ENCODE assay signal across 1 cellular context in the genomic region with DNA sequence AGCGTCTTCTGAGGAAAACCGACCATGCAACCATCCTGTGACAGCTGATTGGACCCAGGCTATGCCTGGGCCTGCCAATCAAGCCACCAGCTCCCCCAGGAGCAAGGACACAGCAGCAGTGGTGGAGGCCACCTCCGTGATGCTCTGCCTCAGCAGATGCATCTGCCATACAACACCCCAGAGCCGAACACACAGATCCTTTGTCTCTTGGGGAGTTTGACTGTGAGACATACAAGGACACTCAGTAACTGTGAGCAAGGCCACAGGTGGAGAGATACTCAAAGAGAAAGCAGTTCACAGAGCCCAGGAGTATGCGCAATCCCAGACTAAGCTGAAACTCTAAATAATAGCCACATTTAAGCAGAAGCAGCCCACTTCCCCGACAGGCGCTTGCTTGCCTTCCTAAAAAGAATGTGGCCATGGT.
TF ChIP-seq lines count a peak whose summit lies in the region.

No MANE protein-coding gene starts in this region.

TF ChIP-seq in HepG2, 621 proteins besides CTCF, POLR2A, EP300 and RAD21 (continued from another document and continues in another):
- TF ChIP-seq GABPA (IDR thresholded peaks at IDR 0.05; ENCODE audit: low read depth, low read length) = no peak
- TF ChIP-seq GABPA (CRISPR knock-in tag; IDR thresholded peaks at IDR 0.05; ENCODE audit: low read depth) = no peak
- no peak for TF ChIP-seq BCL6 (CRISPR knock-in tag; IDR thresholded peaks at IDR 0.05)
- TF ChIP-seq, protein P1, sequence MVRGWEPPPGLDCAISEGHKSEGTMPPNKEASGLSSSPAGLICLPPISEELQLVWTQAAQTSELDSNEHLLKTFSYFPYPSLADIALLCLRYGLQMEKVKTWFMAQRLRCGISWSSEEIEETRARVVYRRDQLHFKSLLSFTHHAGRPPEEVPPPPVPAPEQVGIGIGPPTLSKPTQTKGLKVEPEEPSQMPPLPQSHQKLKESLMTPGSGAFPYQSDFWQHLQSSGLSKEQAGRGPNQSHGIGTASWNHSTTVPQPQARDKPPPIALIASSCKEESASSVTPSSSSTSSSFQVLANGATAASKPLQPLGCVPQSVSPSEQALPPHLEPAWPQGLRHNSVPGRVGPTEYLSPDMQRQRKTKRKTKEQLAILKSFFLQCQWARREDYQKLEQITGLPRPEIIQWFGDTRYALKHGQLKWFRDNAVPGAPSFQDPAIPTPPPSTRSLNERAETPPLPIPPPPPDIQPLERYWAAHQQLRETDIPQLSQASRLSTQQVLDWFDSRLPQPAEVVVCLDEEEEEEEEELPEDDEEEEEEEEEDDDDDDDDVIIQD (CRISPR knock-in tag; IDR thresholded peaks at IDR 0.05; ENCODE audit: low read depth) = no peak
- no peak for TF ChIP-seq CBX1 (IDR thresholded peaks at IDR 0.05; ENCODE audit: low read depth)
- no peak for TF ChIP-seq ZBTB20 (CRISPR knock-in tag; IDR thresholded peaks at IDR 0.05; ENCODE audit: borderline replicate concordance, low read depth)
- no peak for TF ChIP-seq KDM2A (CRISPR knock-in tag; IDR thresholded peaks at IDR 0.05; ENCODE audit: borderline replicate concordance, low read depth)
- TF ChIP-seq, protein P2, sequence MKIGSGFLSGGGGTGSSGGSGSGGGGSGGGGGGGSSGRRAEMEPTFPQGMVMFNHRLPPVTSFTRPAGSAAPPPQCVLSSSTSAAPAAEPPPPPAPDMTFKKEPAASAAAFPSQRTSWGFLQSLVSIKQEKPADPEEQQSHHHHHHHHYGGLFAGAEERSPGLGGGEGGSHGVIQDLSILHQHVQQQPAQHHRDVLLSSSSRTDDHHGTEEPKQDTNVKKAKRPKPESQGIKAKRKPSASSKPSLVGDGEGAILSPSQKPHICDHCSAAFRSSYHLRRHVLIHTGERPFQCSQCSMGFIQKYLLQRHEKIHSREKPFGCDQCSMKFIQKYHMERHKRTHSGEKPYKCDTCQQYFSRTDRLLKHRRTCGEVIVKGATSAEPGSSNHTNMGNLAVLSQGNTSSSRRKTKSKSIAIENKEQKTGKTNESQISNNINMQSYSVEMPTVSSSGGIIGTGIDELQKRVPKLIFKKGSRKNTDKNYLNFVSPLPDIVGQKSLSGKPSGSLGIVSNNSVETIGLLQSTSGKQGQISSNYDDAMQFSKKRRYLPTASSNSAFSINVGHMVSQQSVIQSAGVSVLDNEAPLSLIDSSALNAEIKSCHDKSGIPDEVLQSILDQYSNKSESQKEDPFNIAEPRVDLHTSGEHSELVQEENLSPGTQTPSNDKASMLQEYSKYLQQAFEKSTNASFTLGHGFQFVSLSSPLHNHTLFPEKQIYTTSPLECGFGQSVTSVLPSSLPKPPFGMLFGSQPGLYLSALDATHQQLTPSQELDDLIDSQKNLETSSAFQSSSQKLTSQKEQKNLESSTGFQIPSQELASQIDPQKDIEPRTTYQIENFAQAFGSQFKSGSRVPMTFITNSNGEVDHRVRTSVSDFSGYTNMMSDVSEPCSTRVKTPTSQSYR (CRISPR knock-in tag; IDR thresholded peaks at IDR 0.05; ENCODE audit: borderline replicate concordance) = no peak; the same call in 1 of the 2 replicates
- TF ChIP-seq ZNF318 (CRISPR knock-in tag; IDR thresholded peaks at IDR 0.05) = no peak
- no peak for TF ChIP-seq ZNF350 (CRISPR knock-in tag; IDR thresholded peaks at IDR 0.05; ENCODE audit: borderline replicate concordance, low read depth)
- no peak for TF ChIP-seq ZNF737 (CRISPR knock-in tag; IDR thresholded peaks at IDR 0.05; ENCODE audit: borderline replicate concordance)
- no peak for TF ChIP-seq ZNF446 (CRISPR knock-in tag; IDR thresholded peaks at IDR 0.05)
- no peak for TF ChIP-seq SOX13 (IDR thresholded peaks at IDR 0.05)
- peak in 1 of 2 experiments; percentile 39; a peak in 1 of 4 replicates for TF ChIP-seq SOX13 (CRISPR knock-in tag; conservative IDR thresholded peaks at IDR 0.05 in 1 of 2, IDR thresholded peaks at IDR 0.05 in 1 of 2)
- 0 out of 2 replicates have a peak, but pooled peaks have one; percentile 44 for TF ChIP-seq ZNF782 (CRISPR knock-in tag; IDR thresholded peaks at IDR 0.05; ENCODE audit: borderline replicate concordance)
- no peak for TF ChIP-seq PAWR (CRISPR knock-in tag; IDR thresholded peaks at IDR 0.05; ENCODE audit: borderline replicate concordance)
- TF ChIP-seq FOXK2 (IDR thresholded peaks at IDR 0.05) = no peak
- no peak for TF ChIP-seq HHEX (CRISPR knock-in tag; IDR thresholded peaks at IDR 0.05)
- no peak; the same call in 1 of the 2 replicates for TF ChIP-seq ZNF788 (CRISPR knock-in tag; IDR thresholded peaks at IDR 0.05; ENCODE audit: borderline replicate concordance)
- no peak for TF ChIP-seq ZFP82 (CRISPR knock-in tag; IDR thresholded peaks at IDR 0.05; ENCODE audit: borderline replicate concordance)
- peak; percentile 68 for TF ChIP-seq SALL1 (CRISPR knock-in tag; IDR thresholded peaks at IDR 0.05)
- peak; percentile 19; the same call in 1 of the 2 replicates for TF ChIP-seq POGZ (CRISPR knock-in tag; IDR thresholded peaks at IDR 0.05)
- TF ChIP-seq ZBTB25 (CRISPR knock-in tag; IDR thresholded peaks at IDR 0.05) = peak; percentile 17; the same call in 1 of the 2 replicates
- no peak for TF ChIP-seq KLF6 (CRISPR knock-in tag; IDR thresholded peaks at IDR 0.05)
- TF ChIP-seq ZNF780A (CRISPR knock-in tag; IDR thresholded peaks at IDR 0.05) = no peak
- no peak for TF ChIP-seq ZNF615 (CRISPR knock-in tag; IDR thresholded peaks at IDR 0.05; ENCODE audit: borderline replicate concordance)
- TF ChIP-seq ZNF143 (CRISPR knock-in tag; IDR thresholded peaks at IDR 0.05) = no peak
- no peak for TF ChIP-seq ZKSCAN8 (CRISPR knock-in tag; IDR thresholded peaks at IDR 0.05; ENCODE audit: borderline replicate concordance)
- TF ChIP-seq ZNF362 (CRISPR knock-in tag; IDR thresholded peaks at IDR 0.05; ENCODE audit: borderline replicate concordance) = peak; percentile 24; the same call in 1 of the 2 replicates
- no peak for TF ChIP-seq ZNF142 (CRISPR knock-in tag; IDR thresholded peaks at IDR 0.05)
- no peak for TF ChIP-seq NFE2L1 (CRISPR knock-in tag; IDR thresholded peaks at IDR 0.05; ENCODE audit: borderline replicate concordance)
- TF ChIP-seq ZSCAN5A (CRISPR knock-in tag; IDR thresholded peaks at IDR 0.05; ENCODE audit: borderline replicate concordance) = no peak
